In genomic region chr4:71472946-71473345, GRCh38 we compare ENCODE assay signal across 18 cellular contexts.
DNase-seq lines count a peak whose midpoint lies in the region; ATAC-seq and TF ChIP-seq lines count a peak whose summit lies in the region.
"Had no signal": no experiment of that assay in that cellular context is flagged by ENCODE, and none has a peak within 500 bp of the region (broad histone marks: within the 10 kb centered on the region; RNA-seq: fewer than 3 reads in every experiment).

No MANE protein-coding gene starts in this region.

- no peaks in the 10 kb centered on the region for H3K36me3 ChIP-seq in osteoblast (ENCODE audit: insufficient read depth, low read length)
- H3K36me3 ChIP-seq: tibial artery had no signal

- H2AFZ ChIP-seq in osteoblast (ENCODE audit: low read length), result no peak overlapping the region

- intact Hi-C loops in posterior vena cava (cut with DNase I), result no loop called here

- no peak overlapping the region for H3K4me3 ChIP-seq in epithelial cell of esophagus (ENCODE audit: low read length)
- H3K4me3 ChIP-seq in osteoblast (ENCODE audit: insufficient read depth, low read length), result no peak overlapping the region
- H3K4me3 ChIP-seq: mucosa of descending colon, tibial artery had no signal

- TF ChIP-seq CTCF in epithelial cell of esophagus (IDR thresholded peaks at IDR 0.05; ENCODE audit: insufficient read depth, low read depth, low read length, missing control alignments) (no peak), osteoblast (IDR thresholded peaks at IDR 0.05; ENCODE audit: extremely low read depth, low read depth, low read length) (no peak)

- H3K27ac ChIP-seq in osteoblast (ENCODE audit: low read depth, low read length), result peak overlapping the region; percentile 72
- H3K27ac ChIP-seq: tibial artery had no signal

- H3K4me2 ChIP-seq in osteoblast (ENCODE audit: insufficient read depth, low read length), result peak overlapping the region; percentile 66

- DNase-seq in AG20443 (ENCODE audit: low spot score) (peak; percentile 65), NCI-H226 (peak; percentile 71), epithelial cell of esophagus (ENCODE audit: low read depth) (peak; percentile 72), osteoblast (ENCODE audit: insufficient read length, low spot score, missing footprints) (peak; percentile 57), T-helper 2 cell (no peak), activated T-cell treated with anti-CD3 and anti-CD28 coated beads for 4 hours (no peak), posterior vena cava (ENCODE audit: low spot score) (no peak)
- DNase-seq: activated CD4-positive, CD25-positive, alpha-beta regulatory T cell; C1 segment of cervical spinal cord; DMS79 treated with DMSO at 0.1 percent for 48 hours; foreskin melanocyte; immature natural killer cell; mucosa of descending colon; NCI-H2171 treated with DMSO at 0.1 percent for 48 hours; posterior cingulate gyrus; tibial artery had no signal

- H3K27me3 ChIP-seq in osteoblast (ENCODE audit: insufficient read depth, low read length), result no peaks in the 10 kb centered on the region
- H3K27me3 ChIP-seq: tibial artery had no signal

- H3K4me1 ChIP-seq in osteoblast (ENCODE audit: insufficient read depth, low read length), result peaks cover 33% of the 10 kb centered on the region

- no peaks in the 10 kb centered on the region for H3K79me2 ChIP-seq in osteoblast (ENCODE audit: insufficient read depth, low read length)

- no peaks in the 10 kb centered on the region for H3K9me3 ChIP-seq in osteoblast (ENCODE audit: low read depth, low read length)
- H3K9me3 ChIP-seq: mucosa of descending colon, tibial artery had no signal

- no peak for ATAC-seq in HG03175 (IDR thresholded peaks at IDR 0.05; ENCODE audit: unreplicated experiment)
- ATAC-seq: activated naive CD4-positive, alpha-beta T cell treated with anti-CD3 and anti-CD28 coated beads, Interleukin-2, amount 50 U/mL, for 72 hours; mucosa of descending colon had no signal

- H4K20me1 ChIP-seq in osteoblast (ENCODE audit: insufficient read depth, low read length), result no peaks in the 10 kb centered on the region

Comparison
In these comparisons a context has a peak if more than half of its experiments do, and no peak if none do; other contexts are left out.
1. DNase-seq: peak in AG20443 (single experiment), NCI-H226 (single experiment), epithelial cell of esophagus (single experiment) and osteoblast (single experiment); none in T-helper 2 cell (0 of 5), activated T-cell treated with anti-CD3 and anti-CD28 coated beads for 4 hours (single experiment) and posterior vena cava (single experiment).